In genomic region chr1:234902774-234903173, GRCh38 we compare ENCODE assay signal across 15 cellular contexts.
DNase-seq lines count a peak whose midpoint lies in the region; ATAC-seq and TF ChIP-seq lines count a peak whose summit lies in the region.
"Had no signal": no experiment of that assay in that cellular context is flagged by ENCODE, and none has a peak within 500 bp of the region (broad histone marks: within the 10 kb centered on the region; RNA-seq: fewer than 3 reads in every experiment).

No MANE protein-coding gene starts in this region.

- no peaks in the 10 kb centered on the region for H3K27me3 Mint-ChIP-seq in activated CD8-positive, alpha-beta T cell treated with anti-CD3 and anti-CD28 coated beads for 36 hours
- no peaks in the 10 kb centered on the region for H3K27me3 Mint-ChIP-seq in activated CD8-positive, alpha-beta T cell treated with anti-CD3 and anti-CD28 coated beads, Interleukin-2, amount 10 ng/mL, durations not matched to agents 7 days and 5 days (ENCODE audit: low read depth)
- peaks cover 1% of the 10 kb centered on the region for H3K27me3 Mint-ChIP-seq in chondrocyte (ENCODE audit: low read depth)

- H3K4me3 ChIP-seq in IMR-90 (ENCODE audit: insufficient read depth, low read depth, low read length) = no peak overlapping the region
- no peak overlapping the region for H3K4me3 ChIP-seq in OCI-LY7 (ENCODE audit: low read depth, low read length, poor library complexity, severe bottlenecking)
- H3K4me3 ChIP-seq: A549, HAP-1 had no signal

- H3K27ac Mint-ChIP-seq in activated CD8-positive, alpha-beta T cell treated with anti-CD3 and anti-CD28 coated beads for 36 hours = no peak overlapping the region
- H3K27ac Mint-ChIP-seq in activated CD8-positive, alpha-beta T cell treated with anti-CD3 and anti-CD28 coated beads, Interleukin-2, amount 10 ng/mL, durations not matched to agents 7 days and 5 days = no peak overlapping the region
- H3K27ac Mint-ChIP-seq in chondrocyte (ENCODE audit: unreplicated experiment) = no peak overlapping the region
- H3K27ac Mint-ChIP-seq: CD8-positive, alpha-beta T cell had no signal

- no peak overlapping the region for H4K8ac ChIP-seq in IMR-90 (ENCODE audit: low read depth in 2 of 2, low read length in 2 of 2)

- in situ Hi-C loops in IMR-90 (cut with MboI; ENCODE audit: low sequenced_read_pairs) = no loop called here

- no peaks in the 10 kb centered on the region for H3K36me3 Mint-ChIP-seq in activated CD8-positive, alpha-beta T cell treated with anti-CD3 and anti-CD28 coated beads for 36 hours (ENCODE audit: low read depth)
- no peaks in the 10 kb centered on the region for H3K36me3 Mint-ChIP-seq in activated CD8-positive, alpha-beta T cell treated with anti-CD3 and anti-CD28 coated beads, Interleukin-2, amount 10 ng/mL, durations not matched to agents 7 days and 5 days (ENCODE audit: low read depth)
- no peaks in the 10 kb centered on the region for H3K36me3 Mint-ChIP-seq in chondrocyte (ENCODE audit: low read depth)
- H3K36me3 Mint-ChIP-seq: CD8-positive, alpha-beta T cell had no signal

- no peaks in the 10 kb centered on the region for H4K20me1 ChIP-seq in IMR-90 (ENCODE audit: insufficient read depth, low read length)
- H4K20me1 ChIP-seq in OCI-LY7 (ENCODE audit: insufficient read depth, low read length) = no peaks in the 10 kb centered on the region

- dilution Hi-C loops in IMR-90 (cut with HindIII; ENCODE audit: low sequenced_read_pairs, unreplicated experiment) = no loop called here

- intact Hi-C loops in activated CD8-positive, alpha-beta T cell treated with anti-CD3 and anti-CD28 coated beads for 36 hours (cut with micrococcal nuclease) = no loop called here
- intact Hi-C loops in IMR-90 (cut with micrococcal nuclease) = no loop called here
- intact Hi-C loops in OCI-LY7 (cut with micrococcal nuclease; ENCODE audit: unreplicated experiment) = no loop called here

- H3K4me1 ChIP-seq in IMR-90 (ENCODE audit: control insufficient read depth, insufficient read depth, low read length) = peaks cover 13% of the 10 kb centered on the region
- no peaks in the 10 kb centered on the region for H3K4me1 ChIP-seq in OCI-LY7 (ENCODE audit: insufficient read depth, low read length, poor library complexity, severe bottlenecking)
- H3K4me1 ChIP-seq: HAP-1 had no signal

- no peak overlapping the region for H2AK9ac ChIP-seq in IMR-90 (replicated peaks; ENCODE audit: low read depth, low read length, poor library complexity)

- H3K4me2 ChIP-seq in IMR-90 (ENCODE audit: low read depth, low read length) = no peak overlapping the region
- no peak overlapping the region for H3K4me2 ChIP-seq in OCI-LY7 (ENCODE audit: low read length)
- H3K4me2 ChIP-seq: A549 had no signal

- H2BK120ac ChIP-seq in IMR-90 (ENCODE audit: low read depth, low read length) = no peak overlapping the region

- H3K36me3 ChIP-seq in IMR-90 (ENCODE audit: control insufficient read depth, insufficient read depth, low read length) (no peaks in the 10 kb centered on the region), OCI-LY7 (ENCODE audit: insufficient read depth, low read length) (no peaks in the 10 kb centered on the region)
- H3K36me3 ChIP-seq: HAP-1 had no signal

- peak overlapping the region; percentile 13; the same call in 2 of the 3 replicates for H2BK15ac ChIP-seq in IMR-90 (ENCODE audit: low read depth, low read length)

- no peak for TF ChIP-seq CTCF in activated CD8-positive, alpha-beta T cell treated with anti-CD3 and anti-CD28 coated beads for 36 hours (IDR thresholded peaks at IDR 0.05)
- TF ChIP-seq CTCF in IMR-90 (conservative IDR thresholded peaks at IDR 0.05; ENCODE audit: low read depth, low read length) (no peak), OCI-LY7 (conservative IDR thresholded peaks at IDR 0.05; ENCODE audit: low read length) (no peak), chondrocyte (IDR thresholded peaks at IDR 0.05) (no peak)

- H3K9ac ChIP-seq in IMR-90 (ENCODE audit: low read depth, low read length) = no peak overlapping the region

- no peaks in the 10 kb centered on the region for H3K79me1 ChIP-seq in IMR-90 (ENCODE audit: low read depth in 1 of 2, low read length in 2 of 2)

- no peaks in the 10 kb centered on the region for H3K9me3 Mint-ChIP-seq in activated CD8-positive, alpha-beta T cell treated with anti-CD3 and anti-CD28 coated beads for 36 hours
- no peaks in the 10 kb centered on the region for H3K9me3 Mint-ChIP-seq in activated CD8-positive, alpha-beta T cell treated with anti-CD3 and anti-CD28 coated beads, Interleukin-2, amount 10 ng/mL, durations not matched to agents 7 days and 5 days (ENCODE audit: insufficient read depth)
- no peaks in the 10 kb centered on the region for H3K9me3 Mint-ChIP-seq in chondrocyte (ENCODE audit: low read depth)
- H3K9me3 Mint-ChIP-seq: CD14-positive monocyte; CD8-positive, alpha-beta T cell had no signal

- no peak overlapping the region for H3K4me3 Mint-ChIP-seq in activated CD8-positive, alpha-beta T cell treated with anti-CD3 and anti-CD28 coated beads for 36 hours
- H3K4me3 Mint-ChIP-seq in activated CD8-positive, alpha-beta T cell treated with anti-CD3 and anti-CD28 coated beads, Interleukin-2, amount 10 ng/mL, durations not matched to agents 7 days and 5 days = no peak overlapping the region
- no peak overlapping the region for H3K4me3 Mint-ChIP-seq in chondrocyte (ENCODE audit: unreplicated experiment)
- H3K4me3 Mint-ChIP-seq: CD14-positive monocyte; CD8-positive, alpha-beta T cell had no signal

- BruUV-seq in IMR-90 (replicated peaks; lab: Mats Ljungman, UMichigan) = no TSS peak
- no TSS peak for BruUV-seq in OCI-LY7 (replicated peaks; lab: Mats Ljungman, UMichigan)

- peaks cover 5% of the 10 kb centered on the region for H3K4me1 Mint-ChIP-seq in activated CD8-positive, alpha-beta T cell treated with anti-CD3 and anti-CD28 coated beads for 36 hours (ENCODE audit: low read depth)
- no peaks in the 10 kb centered on the region for H3K4me1 Mint-ChIP-seq in activated CD8-positive, alpha-beta T cell treated with anti-CD3 and anti-CD28 coated beads, Interleukin-2, amount 10 ng/mL, durations not matched to agents 7 days and 5 days (ENCODE audit: low read depth)
- H3K4me1 Mint-ChIP-seq in chondrocyte (ENCODE audit: low read depth) = peaks cover 13% of the 10 kb centered on the region

- H3K23ac ChIP-seq in IMR-90 (ENCODE audit: low read depth, low read length) = no peak overlapping the region

- CTCF ChIA-PET in activated CD8-positive, alpha-beta T cell treated with anti-CD3 and anti-CD28 coated beads for 36 hours (lab: Charles Lee) = interaction anchor here (0.9 to 1.1 kb wide), 2 partner anchors 8 to 181 kb away, joined by 3 to 5 read pairs; no protein-coding TSS in a partner anchor
- CTCF ChIA-PET in activated CD8-positive, alpha-beta T cell treated with anti-CD3 and anti-CD28 coated beads, Interleukin-2, amount 10 ng/mL, durations not matched to agents 7 days and 5 days (lab: Charles Lee) = interaction anchor here (0.9 to 1.5 kb wide), 3 partner anchors 9 to 21 kb away, joined by 3 to 4 read pairs (median 3); no protein-coding TSS in a partner anchor
- CTCF ChIA-PET in IMR-90 (lab: Yijun Ruan, JAX) = no interaction called here
- CTCF ChIA-PET in OCI-LY7 (lab: Charles Lee; ENCODE audit: unreplicated experiment) = no interaction called here

- WGBS in IMR-90 (ENCODE audit: extremely low coverage in 2 of 2, insufficient read length in 1 of 2), 2 experiments = 100% methylated on average over 1 of the region's 5 CpGs; no CpG with 5 or more reads in 1 of the 2 experiments

- H3K4ac ChIP-seq in IMR-90 (ENCODE audit: low read depth, low read length) = no peak overlapping the region

- peak; percentile 30 for ATAC-seq in activated CD8-positive, alpha-beta T cell treated with anti-CD3 and anti-CD28 coated beads for 36 hours
- ATAC-seq in activated CD8-positive, alpha-beta T cell treated with anti-CD3 and anti-CD28 coated beads, Interleukin-2, amount 10 ng/mL, durations not matched to agents 7 days and 5 days = no peak
- ATAC-seq in IMR-90 (ENCODE audit: low read depth) = no peak
- no peak for ATAC-seq in esophagus mucosa
- ATAC-seq: A549; CD8-positive, alpha-beta T cell had no signal

- H2AK5ac ChIP-seq in IMR-90 (ENCODE audit: low read depth, low read length) = peak overlapping the region; percentile 69; the same call in 1 of the 2 replicates

- no peak overlapping the region for H2BK20ac ChIP-seq in IMR-90 (ENCODE audit: low read depth, low read length)

- H3K9me1 ChIP-seq in IMR-90 (ENCODE audit: insufficient read depth, low read length) = peaks cover 11% of the 10 kb centered on the region

- peak overlapping the region; percentile 35; the same call in 1 of the 2 replicates for H4K91ac ChIP-seq in IMR-90 (ENCODE audit: insufficient read depth, low read depth, low read length)

- H3K9me3 ChIP-seq in IMR-90 (ENCODE audit: control insufficient read depth, insufficient read depth, low read length) = no peaks in the 10 kb centered on the region
- H3K9me3 ChIP-seq in OCI-LY7 (ENCODE audit: low read length) = no peaks in the 10 kb centered on the region
- H3K9me3 ChIP-seq: A549, HAP-1 had no signal

- no peak overlapping the region for H3K14ac ChIP-seq in IMR-90 (replicated peaks; ENCODE audit: low read depth, low read length)

- no peak for TF ChIP-seq RAD21 in IMR-90 (IDR thresholded peaks at IDR 0.05; ENCODE audit: low read length)

- H2BK5ac ChIP-seq in IMR-90 (ENCODE audit: low read depth, low read length, poor library complexity, severe bottlenecking) = no peak overlapping the region

- POLR2A ChIA-PET in activated CD8-positive, alpha-beta T cell treated with anti-CD3 and anti-CD28 coated beads for 36 hours (lab: Charles Lee) = no interaction called here
- POLR2A ChIA-PET in activated CD8-positive, alpha-beta T cell treated with anti-CD3 and anti-CD28 coated beads, Interleukin-2, amount 10 ng/mL, durations not matched to agents 7 days and 5 days (lab: Charles Lee) = interaction anchor here (0.8 kb wide), 1 partner anchor 38 kb away, joined by 3 read pairs; no protein-coding TSS in a partner anchor
- POLR2A ChIA-PET in IMR-90 (lab: Charles Lee; ENCODE audit: unreplicated experiment) = no interaction called here
- POLR2A ChIA-PET in OCI-LY7 (lab: Charles Lee) = interaction anchor here (0.6 to 1.3 kb wide), 5 partner anchors 8 to 163 kb away, joined by 3 to 7 read pairs (median 4); no protein-coding TSS in a partner anchor

- H3K9me2 ChIP-seq in OCI-LY7 (ENCODE audit: insufficient read depth, low read length) = no peaks in the 10 kb centered on the region

- no peak overlapping the region for H4K5ac ChIP-seq in IMR-90 (ENCODE audit: low read depth, low read length)

- no peak overlapping the region for H3K56ac ChIP-seq in IMR-90 (ENCODE audit: extremely low read depth, insufficient read depth, low read length)

- no peaks in the 10 kb centered on the region for H3K79me2 ChIP-seq in OCI-LY7 (ENCODE audit: insufficient read depth, low read depth, low read length)

- H2AFZ ChIP-seq in IMR-90 (replicated peaks; ENCODE audit: low read length, poor library complexity) (no peak overlapping the region), OCI-LY7 (ENCODE audit: low read length) (0 out of 2 replicates have a peak overlapping the region, but pooled peaks have one; percentile 6)

- TF ChIP-seq POLR2A in IMR-90 (IDR thresholded peaks at IDR 0.05; ENCODE audit: low read depth, low read length) = no peak

- no peak for DNase-seq in activated CD8-positive, alpha-beta T cell treated with anti-CD3 and anti-CD28 coated beads for 36 hours
- no peak for DNase-seq in activated CD8-positive, alpha-beta T cell treated with anti-CD3 and anti-CD28 coated beads, Interleukin-2, amount 10 ng/mL, durations not matched to agents 7 days and 5 days
- DNase-seq in IMR-90 (no peak), OCI-LY7 (ENCODE audit: low spot score) (no peak), chondrocyte (ENCODE audit: low spot score) (peak; percentile 28), ecto neural progenitor cell (ENCODE audit: low spot score) (no peak)
- DNase-seq: CD8-positive, alpha-beta T cell; COR-L47; DMS153; DMS79 treated with DMSO at 0.1 percent for 48 hours; EL had no signal

- no peak overlapping the region for H3K27ac ChIP-seq in IMR-90 (ENCODE audit: insufficient read depth, low read length)
- no peak overlapping the region for H3K27ac ChIP-seq in OCI-LY7 (ENCODE audit: low read depth, low read length, poor library complexity, severe bottlenecking)

- H3K27me3 ChIP-seq in IMR-90 (ENCODE audit: control insufficient read depth, insufficient read depth, low read length) = no peaks in the 10 kb centered on the region

- no peak overlapping the region for H3K18ac ChIP-seq in IMR-90 (ENCODE audit: low read depth, low read length)

Comparison
In these comparisons a context has a peak if more than half of its experiments do, and no peak if none do; other contexts are left out.
1. POLR2A ChIA-PET loops: an anchor here in activated CD8-positive, alpha-beta T cell treated with anti-CD3 and anti-CD28 coated beads, Interleukin-2, amount 10 ng/mL, durations not matched to agents 7 days and 5 days (0.8 kb wide) and OCI-LY7 (0.6 to 1.3 kb wide); none called in activated CD8-positive, alpha-beta T cell treated with anti-CD3 and anti-CD28 coated beads for 36 hours and IMR-90.
2. CTCF ChIA-PET loops: an anchor here in activated CD8-positive, alpha-beta T cell treated with anti-CD3 and anti-CD28 coated beads for 36 hours (0.9 to 1.1 kb wide) and activated CD8-positive, alpha-beta T cell treated with anti-CD3 and anti-CD28 coated beads, Interleukin-2, amount 10 ng/mL, durations not matched to agents 7 days and 5 days (0.9 to 1.5 kb wide); none called in IMR-90 and OCI-LY7.